ENCODE assay signal across 9 cellular contexts in the genomic region with DNA sequence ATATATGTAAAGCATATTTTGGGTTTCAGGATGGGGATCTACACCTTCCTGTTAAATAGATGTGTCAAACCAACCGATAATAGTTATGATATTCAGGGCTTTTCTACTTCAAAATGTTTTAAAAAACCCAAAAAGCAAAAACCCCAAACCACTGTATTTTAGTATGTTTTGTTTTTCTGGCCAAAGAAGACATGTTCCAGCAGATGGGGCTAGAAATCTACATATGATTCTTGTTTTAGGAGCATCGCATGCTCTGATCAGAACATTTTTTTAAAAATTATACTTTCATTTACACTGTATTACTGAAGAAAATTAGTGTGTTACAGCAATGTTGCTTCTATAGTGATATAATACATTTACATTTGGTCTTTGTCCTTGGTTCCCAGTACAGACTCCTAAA. TPM values are rescaled to one million over a fixed set of nuclear protein-coding genes. Genes with fewer than 3 reads are reported as not detected.
A peak's percentile ranks its signal among the peaks of the same experiment; 100 is the strongest.
DNase-seq lines count a peak whose midpoint lies in the region; ATAC-seq, FAIRE-seq and TF ChIP-seq lines count a peak whose summit lies in the region.
"Had no signal": no experiment of that assay in that cellular context is flagged by ENCODE, and none has a peak within 500 bp of the region (broad histone marks: within the 10 kb centered on the region; RNA-seq: fewer than 3 reads in every experiment).

No MANE protein-coding gene starts in this region.

- H3K79me2 ChIP-seq in K562 (ENCODE audit: control insufficient read depth, insufficient read depth, low read length) (peaks cover 75% of the 10 kb centered on the region), parathyroid adenoma (peaks cover 20% of the 10 kb centered on the region)

- H3K4me3 ChIP-seq in K562 (no peak overlapping the region), parathyroid adenoma (ENCODE audit: low read depth, low read length) (no peak overlapping the region), left lung (no peak overlapping the region)

- H2AFZ ChIP-seq in K562 (ENCODE audit: low read depth, low read length) (no peak overlapping the region), parathyroid adenoma (no peak overlapping the region)

- ATAC-seq in HG02798 (IDR thresholded peaks at IDR 0.05; ENCODE audit: poor library complexity, unreplicated experiment) (peak; percentile 62), K562 (no peak), left lung (no peak)

- H3K27ac ChIP-seq in K562 (ENCODE audit: extremely low read depth, low read depth, low read length) (no peak overlapping the region), parathyroid adenoma (no peak overlapping the region), left lung (no peak overlapping the region)

- peak in 1 of 2 experiments; percentile 48; a peak in 2 of 4 replicates for TF ChIP-seq RAD21 in K562 (CRISPR knock-in tag; conservative IDR thresholded peaks at IDR 0.05 in 1 of 2, IDR thresholded peaks at IDR 0.05 in 1 of 2)

- H3K9ac ChIP-seq in K562 (ENCODE audit: insufficient read depth in 1 of 2, low read depth in 2 of 2, low read length in 2 of 2) (no peak overlapping the region), parathyroid adenoma (no peak overlapping the region)

- no peaks in the 10 kb centered on the region for H3K9me3 ChIP-seq in K562 (replicated peaks; ENCODE audit: control insufficient read depth, insufficient read depth, low read depth, low read length)
- H3K9me3 ChIP-seq in parathyroid adenoma (ENCODE audit: control insufficient read depth, low read length): no peaks in the 10 kb centered on the region
- no peaks in the 10 kb centered on the region for H3K9me3 ChIP-seq in left lung

- H3K27me3 ChIP-seq in K562 (ENCODE audit: control insufficient read depth in 2 of 2, insufficient read depth in 2 of 2, low read length in 2 of 2): no peaks in the 10 kb centered on the region
- no peaks in the 10 kb centered on the region for H3K27me3 ChIP-seq in parathyroid adenoma (ENCODE audit: control insufficient read depth, insufficient read depth, low read length)
- H3K27me3 ChIP-seq in left lung: no peaks in the 10 kb centered on the region

- DNase-seq in K562 (ENCODE audit: extremely low read depth in 1 of 4, low spot score in 3 of 4) (no peak), islet precursor cell (no peak), NCI-H1092 treated with DMSO at 0.1 percent for 48 hours (lab: John Stamatoyannopoulos, UW) (no peak), left lung (no peak), NCI-H2107 treated with DMSO at 0.1 percent for 48 hours (lab: John Stamatoyannopoulos, UW; ENCODE audit: unreplicated experiment) (no peak)

- POLR2A ChIA-PET in K562 (lab: Yijun Ruan, JAX): interaction anchor here (0.9 to 2.0 kb wide), 3 partner anchors 10 to 51 kb away, joined by 4 to 6 read pairs (median 4); no protein-coding TSS in a partner anchor

- TF ChIP-seq CTCF in GM12872 (IDR thresholded peaks at IDR 0.05; ENCODE audit: insufficient read depth, low read depth, low read length): peak; percentile 40
- peak in 2 of 3 experiments; percentile 18 to 44; a peak in 3 of 6 replicates for TF ChIP-seq CTCF in K562 (IDR thresholded peaks at IDR 0.05 in 2 of 3, conservative IDR thresholded peaks at IDR 0.05 in 1 of 3; ENCODE audit: insufficient read depth in 2 of 3, low read depth in 1 of 3, low read length in 3 of 3)
- peak; percentile 40 for TF ChIP-seq CTCF in parathyroid adenoma (IDR thresholded peaks at IDR 0.05)
- TF ChIP-seq CTCF in left lung (IDR thresholded peaks at IDR 0.05): peak in 1 of 2 donors; percentile 16

- no peak for FAIRE-seq in K562 (lab: Jason Lieb, UNC)

- no peak for TF ChIP-seq EP300 in K562 (IDR thresholded peaks at IDR 0.05; ENCODE audit: low read length)

- H3K36me3 ChIP-seq in K562 (ENCODE audit: control insufficient read depth, insufficient read depth, low read length) (peaks cover 61% of the 10 kb centered on the region), parathyroid adenoma (ENCODE audit: control insufficient read depth, insufficient read depth, low read length) (no peaks in the 10 kb centered on the region), left lung (no peaks in the 10 kb centered on the region)

- WGBS in K562 (ENCODE audit: insufficient coverage, low coverage, missing lambda C conversion rate): 82% methylated on average over 2 of the region's 2 CpGs

- in situ Hi-C loops in K562 (cut with MboI): no loop called here

- no TSS peak for BruUV-seq in K562 (replicated peaks; lab: Mats Ljungman, UMichigan)

- H3K9me1 ChIP-seq in K562 (ENCODE audit: control insufficient read depth, insufficient read depth, low read length): no peaks in the 10 kb centered on the region

- TF ChIP-seq POLR2A in K562 (conservative IDR thresholded peaks at IDR 0.05): no peak

- intact Hi-C loops in K562 (cut with micrococcal nuclease) (loop anchor here (5.0 kb wide), 1 partner anchor 36 kb away; no protein-coding TSS in a partner anchor), left lung (cut with DNase I) (no loop called here)

- H3K4me2 ChIP-seq in K562 (ENCODE audit: insufficient read depth, low read length) (no peak overlapping the region), parathyroid adenoma (ENCODE audit: low read length) (no peak overlapping the region)

- H3K4me1 ChIP-seq in K562 (replicated peaks in 1 of 2; ENCODE audit: control insufficient read depth in 2 of 2, insufficient read depth in 2 of 2, low read length in 2 of 2) (no peaks in the 10 kb centered on the region; a peak in 1 of 5 replicates), parathyroid adenoma (peaks cover 5% of the 10 kb centered on the region), left lung (peaks cover 10 to 23% of the 10 kb centered on the region in 2 donors)

- CTCF ChIA-PET in K562 (lab: Yijun Ruan, JAX; ENCODE audit: low intra/inter-chr PET ratio): interaction anchor here (1.3 kb wide), 2 partner anchors 34 to 35 kb away, joined by 5 to 9 read pairs; no protein-coding TSS in a partner anchor

- no peaks in the 10 kb centered on the region for H4K20me1 ChIP-seq in K562 (replicated peaks; ENCODE audit: control insufficient read depth, insufficient read depth, low read length)

TF ChIP-seq in K562, 482 proteins besides CTCF, POLR2A, EP300 and RAD21 (continues in another document):
- no peak for TF ChIP-seq DACH1 (IDR thresholded peaks at IDR 0.05; ENCODE audit: partially characterized antibody)

RNA-seq across cellular contexts. Expression of a gene that starts 11.0 kb away (rescaled TPM):
- 40.6 and 86.4 TPM in 2 replicates for total RNA-seq in K562 (2011; cell fraction: chromatin; rRNA removed; ENCODE audit: low replicate concordance)
- total RNA-seq in K562 (2011; cell fraction: nucleolus; rRNA removed): 24.5 and 31.5 TPM in 2 replicates
- 40.5 and 43.6 TPM in 2 replicates for total RNA-seq in K562 (2011; cell fraction: nucleoplasm; rRNA removed)
- total RNA-seq in K562 (2014; rRNA removed) (27.8 and 29.6 TPM in 2 replicates), K562 (2014; rRNA removed; fragmentation: Illumina TruSeq; extraction: Trizol) (47.8 and 51.5 TPM in 2 replicates), K562 (2015; rRNA removed; fragmentation: Illumina TruSeq; extraction: Trizol) (42.9 and 45.2 TPM in 2 replicates), K562 (2021) (25.2 and 26.9 TPM in 2 replicates), left lung (10 to 100 TPM; 16.0 to 17.4 TPM)
- polyA plus RNA-seq in K562 (2011; rRNA removed) (26.7 and 33.3 TPM in 2 replicates), K562 (2014; fragmentation: Illumina TruSeq; extraction: Trizol) (37.2 and 42.6 TPM in 2 replicates), K562 (2014; fragmentation: Nextera tagmentation; extraction: Ambion mirVana) (10 to 100 TPM; 36.2 to 38.4 TPM), K562 (2014; rRNA removed) (32.2 and 35.1 TPM in 2 replicates)
- 8.1 and 14.3 TPM in 2 replicates for polyA plus RNA-seq in K562 (2011; cell fraction: cytosol; rRNA removed)
- 8.1 and 8.3 TPM in 2 replicates for polyA plus RNA-seq in K562 (2011; cell fraction: nucleus; rRNA removed)
- 25.7 and 41.6 TPM in 2 replicates for polyA plus RNA-seq in K562 (2012)
- 50.2 and 53.2 TPM in 2 replicates for polyA minus RNA-seq in K562 (2011; rRNA and poly(A)+ RNA removed)
- polyA minus RNA-seq in K562 (2011; cell fraction: cytosol; rRNA and poly(A)+ RNA removed): 13.4 and 19.6 TPM in 2 replicates
- polyA minus RNA-seq in K562 (2011; cell fraction: nucleus; rRNA and poly(A)+ RNA removed): 23.3 and 31.4 TPM in 2 replicates

RNA-seq across cellular contexts. Expression of a gene that starts 49.6 kb away (rescaled TPM):
- total RNA-seq in K562 (2011; cell fraction: chromatin; rRNA removed; ENCODE audit: low replicate concordance): 5.8 and 7.3 TPM in 2 replicates
- 2.9 and 3.5 TPM in 2 replicates for total RNA-seq in K562 (2011; cell fraction: nucleolus; rRNA removed)
- total RNA-seq in K562 (2011; cell fraction: nucleoplasm; rRNA removed): 4.9 and 6.0 TPM in 2 replicates
- total RNA-seq in K562 (2014; rRNA removed) (13.3 and 17.3 TPM in 2 replicates), K562 (2014; rRNA removed; fragmentation: Illumina TruSeq; extraction: Trizol) (17.0 and 18.9 TPM in 2 replicates), K562 (2015; rRNA removed; fragmentation: Illumina TruSeq; extraction: Trizol) (21.8 and 23.3 TPM in 2 replicates), K562 (2021) (15.2 and 16.4 TPM in 2 replicates), left lung (10 to 100 TPM; 10.7 to 13.7 TPM)
- polyA plus RNA-seq in K562 (2011; rRNA removed) (12.7 and 17.2 TPM in 2 replicates), K562 (2014; fragmentation: Illumina TruSeq; extraction: Trizol) (20.8 and 26.2 TPM in 2 replicates), K562 (2014; fragmentation: Nextera tagmentation; extraction: Ambion mirVana) (1 to 10 TPM; 5.1 to 6.0 TPM), K562 (2014; rRNA removed) (14.5 and 18.1 TPM in 2 replicates)
- polyA plus RNA-seq in K562 (2011; cell fraction: cytosol; rRNA removed): 12.9 and 17.2 TPM in 2 replicates
- polyA plus RNA-seq in K562 (2011; cell fraction: nucleus; rRNA removed): 6.1 and 6.8 TPM in 2 replicates
- 12.4 and 14.8 TPM in 2 replicates for polyA plus RNA-seq in K562 (2012)
- polyA minus RNA-seq in K562 (2011; rRNA and poly(A)+ RNA removed): 18.4 and 28.1 TPM in 2 replicates
- polyA minus RNA-seq in K562 (2011; cell fraction: cytosol; rRNA and poly(A)+ RNA removed): 5.6 and 9.1 TPM in 2 replicates
- 2.6 and 3.8 TPM in 2 replicates for polyA minus RNA-seq in K562 (2011; cell fraction: nucleus; rRNA and poly(A)+ RNA removed)

RNA-seq across cellular contexts. Expression of a gene that starts 52.9 kb away (rescaled TPM):
- total RNA-seq in K562 (2011; cell fraction: chromatin; rRNA removed; ENCODE audit: low replicate concordance): 0.67 TPM in 1 of 2 replicates, not detected in the other
- not detected in 2 replicates for total RNA-seq in K562 (2011; cell fraction: nucleolus; rRNA removed)
- total RNA-seq in K562 (2011; cell fraction: nucleoplasm; rRNA removed): not detected in 2 replicates
- 0.05 TPM in 1 of 2 replicates, not detected in the other for total RNA-seq in K562 (2014; rRNA removed)
- not detected in 2 replicates for total RNA-seq in K562 (2014; rRNA removed; fragmentation: Illumina TruSeq; extraction: Trizol)
- total RNA-seq in K562 (2015; rRNA removed; fragmentation: Illumina TruSeq; extraction: Trizol): 0.18 TPM in 1 of 2 replicates, not detected in the other
- not detected in 2 replicates for total RNA-seq in K562 (2021)
- polyA plus RNA-seq in K562 (2011; rRNA removed): not detected in 2 replicates
- not detected in 2 replicates for polyA plus RNA-seq in K562 (2011; cell fraction: cytosol; rRNA removed)
- polyA plus RNA-seq in K562 (2011; cell fraction: nucleus; rRNA removed): not detected in 2 replicates
- polyA plus RNA-seq in K562 (2012): 0.03 TPM in 1 of 2 replicates, not detected in the other
- not detected in 2 replicates for polyA plus RNA-seq in K562 (2014; fragmentation: Illumina TruSeq; extraction: Trizol)
- polyA plus RNA-seq in K562 (2014; fragmentation: Nextera tagmentation; extraction: Ambion mirVana): not detected
- polyA plus RNA-seq in K562 (2014; rRNA removed): 0.01 TPM in 1 of 2 replicates, not detected in the other
- 0.32 TPM in 1 of 2 replicates, not detected in the other for polyA minus RNA-seq in K562 (2011; rRNA and poly(A)+ RNA removed)
- not detected in 2 replicates for polyA minus RNA-seq in K562 (2011; cell fraction: cytosol; rRNA and poly(A)+ RNA removed)
- polyA minus RNA-seq in K562 (2011; cell fraction: nucleus; rRNA and poly(A)+ RNA removed): not detected in 2 replicates
- total RNA-seq in left lung: 1 to 10 TPM; 1.7 to 4.6 TPM
- total RNA-seq: RPMI7951 had no signal
